31 cellular contexts compared by ENCODE assay signal in the genomic region with DNA sequence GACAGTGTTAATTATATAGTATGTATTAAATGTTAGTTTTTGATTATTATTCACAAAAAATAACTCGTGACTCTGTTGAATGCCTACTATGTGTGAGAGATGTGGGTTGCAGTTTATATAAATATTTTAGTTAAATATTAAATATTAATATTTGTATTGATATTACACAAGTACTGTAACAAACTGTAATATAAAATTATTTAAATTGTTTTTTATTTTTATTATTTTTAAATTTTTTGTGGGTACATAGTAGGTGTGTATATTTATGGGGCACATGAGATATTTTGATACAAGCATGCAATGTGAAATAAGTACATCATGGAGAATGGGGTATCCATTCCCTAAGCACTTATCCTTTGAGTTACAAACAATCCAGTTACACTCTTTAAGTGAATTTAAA.
"Had no signal": no experiment of that assay in that cellular context is flagged by ENCODE, and none has a peak within 500 bp of the region (broad histone marks: within the 10 kb centered on the region; RNA-seq: fewer than 3 reads in every experiment).

No MANE protein-coding gene starts in this region.

- H3K36me3 Mint-ChIP-seq: natural killer cell; neural progenitor cell; stimulated activated memory B cell treated with anti-CD40 and anti-IgM and Interleukin-4, amounts not matched to agents 10 μg/mL and 1 μg/mL and 100 μg/mL, for 72 hours; type B pancreatic cell had no signal

- H3K4me3 Mint-ChIP-seq: natural killer cell; nephron; neural progenitor cell; stimulated activated memory B cell treated with anti-CD40 and anti-IgM and Interleukin-4, amounts not matched to agents 10 μg/mL and 1 μg/mL and 100 μg/mL, for 72 hours; stimulated activated naive CD8-positive, alpha-beta T cell treated with anti-CD3 and anti-CD28 coated beads, Interleukin-15, amount 100 ng/mL, for 72 hours; type B pancreatic cell had no signal

- H3K9me3 ChIP-seq: ovary, psoas muscle, right lobe of liver, sigmoid colon, suprapubic skin, testis, tibial artery, upper lobe of right lung, uterus had no signal

- H3K27ac ChIP-seq: neural progenitor cell, ovary, parathyroid adenoma, psoas muscle, right lobe of liver, sigmoid colon, spleen, suprapubic skin, testis, tibial artery, transverse colon, upper lobe of right lung, uterus had no signal

- DNase-seq: natural killer cell; occipital lobe; ovary; posterior cingulate gyrus; psoas muscle; right cardiac atrium; right lobe of liver; sigmoid colon; spleen; stimulated activated CD4-positive, alpha-beta T cell treated with anti-CD3 and anti-CD28 coated beads, Interleukin-12 subunit alpha, Interleukin-12 subunit beta, amount 100 ng/mL, for 4 hours; stimulated activated CD4-positive, alpha-beta T cell treated with anti-CD3 and anti-CD28 coated beads, Interleukin-1b, Interleukin-23, amount 100 ng/mL, for 48 hours; stimulated activated CD4-positive, alpha-beta T cell treated with anti-CD3 and anti-CD28 coated beads, Interleukin-4, amount 100 ng/mL, for 1 hour; stimulated activated CD4-positive, alpha-beta T cell treated with anti-CD3 and anti-CD28 coated beads, Interleukin-4, amount 100 ng/mL, for 4 hours; stimulated activated CD8-positive, alpha-beta memory T cell treated with anti-CD3 and anti-CD28 coated beads, Interleukin-4, amount 100 ng/mL, for 48 hours; stimulated activated naive CD4-positive, alpha-beta T cell; stimulated activated naive CD8-positive, alpha-beta T cell treated with anti-CD3 and anti-CD28 coated beads, Interleukin-15, amount 100 ng/mL, for 72 hours; stimulated activated naive CD8-positive, alpha-beta T cell treated with anti-CD3 and anti-CD28 coated beads, Interleukin-15, Interleukin-2, amounts not matched to agents 100 U/mL and 50 U/mL, for 24 hours; substantia nigra; testis; tibial artery; transverse colon; upper lobe of right lung; uterus had no signal

- H3K36me3 ChIP-seq: neural progenitor cell, ovary, right lobe of liver, sigmoid colon, spleen, suprapubic skin, tibial artery, transverse colon, upper lobe of right lung, uterus had no signal

- H3K4me1 ChIP-seq: neural progenitor cell, psoas muscle, right lobe of liver, sigmoid colon, spleen, suprapubic skin, testis, tibial artery, transverse colon, upper lobe of right lung, uterus had no signal

- H3K9me3 Mint-ChIP-seq: nephron, neural progenitor cell, type B pancreatic cell had no signal

- H3K27ac Mint-ChIP-seq: natural killer cell; nephron; neural progenitor cell; progenitor cell of endocrine pancreas; stimulated activated memory B cell treated with anti-CD40 and anti-IgM and Interleukin-4, amounts not matched to agents 10 μg/mL and 1 μg/mL and 100 μg/mL, for 72 hours; stimulated activated naive CD8-positive, alpha-beta T cell treated with anti-CD3 and anti-CD28 coated beads, Interleukin-15, amount 100 ng/mL, for 72 hours; type B pancreatic cell had no signal

- ATAC-seq: natural killer cell; psoas muscle; right cardiac atrium; right lobe of liver; stimulated activated memory B cell treated with anti-CD40 and anti-IgM and Interleukin-4, amounts not matched to agents 10 μg/mL and 1 μg/mL and 100 μg/mL, for 72 hours; stimulated activated naive CD8-positive, alpha-beta T cell treated with anti-CD3 and anti-CD28 coated beads, Interleukin-15, amount 100 ng/mL, for 72 hours; stimulated activated naive CD8-positive, alpha-beta T cell treated with anti-CD3 and anti-CD28 coated beads, Interleukin-15, Interleukin-2, amounts not matched to agents 100 U/mL and 50 U/mL, for 24 hours; upper lobe of right lung had no signal

- H3K27me3 Mint-ChIP-seq: progenitor cell of endocrine pancreas; stimulated activated memory B cell treated with anti-CD40 and anti-IgM and Interleukin-4, amounts not matched to agents 10 μg/mL and 1 μg/mL and 100 μg/mL, for 72 hours; stimulated activated naive CD8-positive, alpha-beta T cell treated with anti-CD3 and anti-CD28 coated beads, Interleukin-15, amount 100 ng/mL, for 72 hours; type B pancreatic cell had no signal

- H3K9ac ChIP-seq: neural progenitor cell, parathyroid adenoma had no signal

- H3K4me1 Mint-ChIP-seq: natural killer cell; neural progenitor cell; stimulated activated memory B cell treated with anti-CD40 and anti-IgM and Interleukin-4, amounts not matched to agents 10 μg/mL and 1 μg/mL and 100 μg/mL, for 72 hours; stimulated activated naive CD8-positive, alpha-beta T cell treated with anti-CD3 and anti-CD28 coated beads, Interleukin-15, amount 100 ng/mL, for 72 hours had no signal

- H3K4me3 ChIP-seq: neural progenitor cell, ovary, psoas muscle, right lobe of liver, sigmoid colon, smooth muscle cell, spleen, suprapubic skin, testis, tibial artery, transverse colon, upper lobe of right lung, uterus had no signal
